In genomic region chrX:72038868-72039267, GRCh38 we compare ENCODE assay signal across 8 cellular contexts.
"Had no signal": no experiment of that assay in that cellular context is flagged by ENCODE, and none has a peak within 500 bp of the region (broad histone marks: within the 10 kb centered on the region; RNA-seq: fewer than 3 reads in every experiment).

No MANE protein-coding gene starts in this region.

- H3K4me3 ChIP-seq: GM23338 had no signal

- DNase-seq: H9, HCEC 1CT, HFFc6, KG1 had no signal

- H3K27ac Mint-ChIP-seq: GM23338, H9, HFFc6, IgD-negative memory B cell had no signal

- ATAC-seq: GM23338 had no signal

- H3K4me2 ChIP-seq: GM23338 had no signal

- H3K4me1 Mint-ChIP-seq: GM23338, IgD-negative memory B cell had no signal

- H2AFZ ChIP-seq: GM23338 had no signal

- FAIRE-seq: H54, HTR-8/SVneo had no signal

- H3K4me3 Mint-ChIP-seq: GM23338, H9, HFFc6, IgD-negative memory B cell had no signal
